ENCODE assay signal across 8 cellular contexts in the genomic region with DNA sequence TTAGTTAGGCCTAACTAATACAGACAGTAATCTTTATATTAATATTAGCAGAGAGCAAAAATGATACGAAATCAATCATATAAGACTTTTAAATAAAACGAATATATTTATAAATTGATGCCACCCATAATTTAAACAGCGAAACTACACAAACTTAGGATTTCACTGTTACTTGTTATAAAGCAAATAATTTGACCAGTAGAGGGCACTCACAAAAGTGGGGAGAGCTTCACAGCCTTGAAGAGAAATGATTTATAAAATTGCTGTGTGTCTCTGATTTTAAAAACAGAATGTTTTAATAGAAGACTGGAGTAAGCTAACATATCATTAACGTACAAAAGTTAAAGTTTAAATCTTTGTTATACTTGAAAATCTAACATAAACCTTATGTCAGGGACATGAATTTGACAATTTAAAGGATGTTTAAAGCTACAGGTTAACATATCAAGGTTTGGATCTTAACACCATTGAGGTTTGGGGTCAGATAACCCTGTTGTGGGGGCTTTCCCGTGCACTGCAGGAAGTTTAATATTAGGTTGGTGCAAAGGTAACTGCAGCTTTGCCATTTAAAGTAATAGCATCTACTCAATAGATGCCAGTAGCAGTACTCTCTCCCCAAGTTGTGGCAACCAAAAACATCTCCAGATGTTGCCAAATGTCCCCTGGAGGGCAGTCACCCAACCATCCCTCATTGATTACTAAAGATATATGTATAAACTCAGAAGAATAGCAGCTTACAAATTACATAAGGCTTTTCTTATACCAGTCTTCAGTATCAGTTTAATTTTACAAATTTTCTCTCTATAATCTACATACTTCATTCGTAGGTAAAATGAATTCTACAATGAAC. TPM values are rescaled to one million over a fixed set of nuclear protein-coding genes. Genes with fewer than 3 reads are reported as not detected.
DNase-seq lines count a peak whose midpoint lies in the region; ATAC-seq, FAIRE-seq and TF ChIP-seq lines count a peak whose summit lies in the region.

No MANE protein-coding gene starts in this region.

- peaks cover 1% of the 10 kb centered on the region for H3K4me1 ChIP-seq in psoas muscle

- TF ChIP-seq CTCF in GM12865 (IDR thresholded peaks at IDR 0.05; ENCODE audit: insufficient read depth, low read depth, low read length, missing control alignments) (peak; percentile 41), fibroblast of the aortic adventitia (IDR thresholded peaks at IDR 0.05; ENCODE audit: insufficient read depth, low read length) (peak; percentile 64), psoas muscle (IDR thresholded peaks at IDR 0.05) (peak; percentile 81)

- intact Hi-C loops in psoas muscle (cut with DNase I) = loop anchor here in 1 of 2 donors (5.0 kb wide), 1 partner anchor 39 kb away; no protein-coding TSS in a partner anchor

- peaks cover 0 to 21% of the 10 kb centered on the region in 2 donors for H3K36me3 ChIP-seq in psoas muscle (ENCODE audit: insufficient read depth in 1 of 2, low read depth in 1 of 2)

- H3K4me1 Mint-ChIP-seq in T-cell = peaks cover 49 to 70% (median 58%) of the 10 kb centered on the region in 3 donors

- no peaks in the 10 kb centered on the region for H3K9me3 Mint-ChIP-seq in T-cell

- POLR2A ChIA-PET in T-cell (lab: Charles Lee) = interaction anchor here (0.5 to 1.7 kb wide), 13 partner anchors 9 to 144 kb away, joined by 3 to 11 read pairs (median 5); a partner anchor contains a TSS

- ATAC-seq in T-cell (replicated peaks in 1 of 4) = peak; percentile 75 to 91 (median 79)
- ATAC-seq in psoas muscle = peak in 2 of 4 donors; percentile 62 to 86
- ATAC-seq in HG03520 (IDR thresholded peaks at IDR 0.05; ENCODE audit: unreplicated experiment) = no peak
- no peak for ATAC-seq in esophagus mucosa

- WGBS in psoas muscle, 3 donors = 45 to 56% (median 55%) methylated on average over 6 of the region's 6 CpGs

- CTCF ChIA-PET in T-cell (lab: Charles Lee) = interaction anchor here (0.6 to 2.6 kb wide), 39 partner anchors 8 to 195 kb away, joined by 3 to 26 read pairs (median 4); a partner anchor contains a TSS

- H3K4me3 ChIP-seq in GM12865 (ENCODE audit: low read depth, low read length) = no peak overlapping the region
- H3K4me3 ChIP-seq in fibroblast of the aortic adventitia (ENCODE audit: low read depth, low read length) = no peak overlapping the region
- H3K4me3 ChIP-seq in psoas muscle = no peak overlapping the region

- peak; percentile 64 for FAIRE-seq in HTR-8/SVneo (lab: Jason Lieb, UNC)

- peak; percentile 30 to 45 for DNase-seq in AML-193 (lab: John Stamatoyannopoulos, UW)
- peak; percentile 64 for DNase-seq in GM12865 (ENCODE audit: low read depth)
- peak; percentile 26 for DNase-seq in HTR-8/SVneo (ENCODE audit: insufficient read length, low spot score)
- DNase-seq in T-cell = peak in 27 of 34 experiments; percentile 16 to 53 (median 32)
- peak; percentile 79 for DNase-seq in fibroblast of the aortic adventitia (ENCODE audit: low read depth)
- DNase-seq in psoas muscle = no peak

- no peak overlapping the region for H3K27ac ChIP-seq in psoas muscle

- no peaks in the 10 kb centered on the region for H3K9me3 ChIP-seq in psoas muscle

- H3K4me3 Mint-ChIP-seq in T-cell = no peak overlapping the region

- peak overlapping the region; percentile 43 to 81 for H3K27ac Mint-ChIP-seq in T-cell

- H3K27me3 ChIP-seq in psoas muscle (ENCODE audit: insufficient read depth in 3 of 3, low read length in 2 of 3) = no peaks in the 10 kb centered on the region

- H3K36me3 Mint-ChIP-seq in T-cell = peaks cover 40% of the 10 kb centered on the region

- H3K27me3 Mint-ChIP-seq in T-cell = no peaks in the 10 kb centered on the region

RNA-seq across cellular contexts. Expression of a gene that starts 9.3 kb away (rescaled TPM):
- total RNA-seq in T-cell = 10 to 100 TPM; 29.1 to 44.1 (median 31.5) TPM
- total RNA-seq in fibroblast of the aortic adventitia (ENCODE audit: low replicate concordance) = 9.2 and 18.6 TPM in 2 replicates
- 10 to 100 TPM; 12.3 to 18.0 (median 15.1) TPM for total RNA-seq in psoas muscle
- polyA plus RNA-seq in psoas muscle = 10 to 100 TPM in 2 of 3 donors, 1 to 10 TPM in 1; 5.2 to 11.3 (median 10.8) TPM
- total RNA-seq in esophagus mucosa = 26.7 TPM

RNA-seq across cellular contexts. Expression of a gene that starts 46.4 kb away (rescaled TPM):
- 10 to 100 TPM; 20.0 to 34.4 (median 22.1) TPM for total RNA-seq in T-cell
- 20.6 and 41.7 TPM in 2 replicates for total RNA-seq in fibroblast of the aortic adventitia (ENCODE audit: low replicate concordance)
- 10 to 100 TPM; 38.9 to 73.0 (median 54.3) TPM for total RNA-seq in psoas muscle
- 10 to 100 TPM; 27.2 to 69.4 (median 64.2) TPM for polyA plus RNA-seq in psoas muscle
- 13.1 TPM for total RNA-seq in esophagus mucosa

RNA-seq across cellular contexts. Expression of a gene that starts 46.4 kb away (rescaled TPM):
- total RNA-seq in T-cell = under 1 TPM in 3 of 5 donors, not detected in 2; 0.16 to 0.90 (median 0.30) TPM
- 0.18 and 4.2 TPM in 2 replicates for total RNA-seq in fibroblast of the aortic adventitia (ENCODE audit: low replicate concordance)
- total RNA-seq in psoas muscle = under 1 TPM in 3 of 4 donors, not detected in 1; 0.26 to 0.74 (median 0.28) TPM
- under 1 TPM in 2 of 3 donors, not detected in 1; 0.06 to 0.18 TPM for polyA plus RNA-seq in psoas muscle
- total RNA-seq in esophagus mucosa = not detected

Comparison
In these comparisons a context has a peak if more than half of its experiments do, and no peak if none do; other contexts are left out.
1. DNase-seq: peak in AML-193 (2 of 2), GM12865 (single experiment), HTR-8/SVneo (single experiment), T-cell (27 of 34) and fibroblast of the aortic adventitia (single experiment); none in psoas muscle (0 of 2).
2. ATAC-seq: peak in T-cell (4 of 4); none in HG03520 (single experiment) and esophagus mucosa (single experiment).
3. Peak in every context shown above with its lines, with median percentiles within 50 percentile points of each other: CTCF ChIP-seq.